Comparison of ENCODE assay signal across 1 cellular context in the genomic region with DNA sequence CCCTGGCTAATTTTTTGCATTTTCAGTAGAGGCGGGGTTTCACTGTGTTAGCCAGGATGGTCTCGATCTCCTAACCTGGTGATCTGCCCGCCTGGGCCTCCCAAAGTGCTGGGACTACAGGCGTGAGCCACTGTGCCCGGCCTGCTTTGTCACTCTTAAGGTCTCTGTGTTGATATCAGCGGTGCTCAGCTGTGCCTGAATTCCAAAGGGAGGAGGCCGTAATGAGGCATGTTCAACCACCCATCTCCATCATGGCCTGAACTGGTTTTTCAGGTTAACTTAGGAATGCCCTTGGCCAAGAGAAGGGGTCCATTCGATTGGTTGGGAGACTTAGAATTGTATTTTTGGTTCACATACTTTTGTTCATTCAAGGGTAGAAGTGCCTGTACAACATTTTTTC.
TF ChIP-seq lines count a peak whose summit lies in the region.

No MANE protein-coding gene starts in this region.

TF ChIP-seq in GM23338, 12 proteins besides CTCF, POLR2A, EP300 and RAD21 (continued from another document):
- TF ChIP-seq EZH2 (IDR thresholded peaks at IDR 0.05; ENCODE audit: low read depth, unreplicated experiment) (no peak), NANOG (IDR thresholded peaks at IDR 0.05; ENCODE audit: borderline replicate concordance) (no peak)
TF ChIP-seq in GM23338: peak in this region for 0.
